Comparison of ENCODE assay signal across 1 cellular context in genomic region chr18:12276736-12277554, GRCh38.
TF ChIP-seq lines count a peak whose summit lies in the region.

No MANE protein-coding gene starts in this region.

TF ChIP-seq in H1, 55 proteins besides CTCF, POLR2A, EP300 and RAD21:
- TF ChIP-seq TAF7 (optimal IDR thresholded peaks at IDR 0.05; ENCODE audit: borderline replicate concordance, low read depth, low read length) (no peak), KDM5A (IDR thresholded peaks at IDR 0.05; ENCODE audit: low read length) (no peak), CBX5 (IDR thresholded peaks at IDR 0.05; ENCODE audit: low read depth, low read length) (no peak), KDM4A (IDR thresholded peaks at IDR 0.05; ENCODE audit: low read depth, low read length, severe bottlenecking) (no peak), YY1 (IDR thresholded peaks at IDR 0.05; ENCODE audit: low read depth, low read length) (no peak), HDAC2 (IDR thresholded peaks at IDR 0.05; ENCODE audit: borderline replicate concordance in 1 of 2, low read depth in 2 of 2, low read length in 2 of 2) (no peak), BRCA1 (IDR thresholded peaks at IDR 0.05; ENCODE audit: low read depth, low read length) (no peak), ZNF274 (IDR thresholded peaks at IDR 0.05; ENCODE audit: borderline replicate concordance, extremely low read depth, low read length) (no peak), SIN3A (conservative IDR thresholded peaks at IDR 0.05 in 1 of 2, IDR thresholded peaks at IDR 0.05 in 1 of 2; ENCODE audit: low read depth in 1 of 2, low read length in 2 of 2) (no peak)
